ENCODE assay signal across 8 cellular contexts in genomic region chr6:149544646-149545257, GRCh38. TPM values are rescaled to one million over a fixed set of nuclear protein-coding genes. Genes with fewer than 3 reads are reported as not detected.
DNase-seq lines count a peak whose midpoint lies in the region; ATAC-seq, FAIRE-seq and TF ChIP-seq lines count a peak whose summit lies in the region.

No MANE protein-coding gene starts in this region.

- H3K9me3 ChIP-seq in HAP-1: no peaks in the 10 kb centered on the region
- no peaks in the 10 kb centered on the region for H3K9me3 ChIP-seq in left ventricle myocardium inferior (replicated peaks)
- no peaks in the 10 kb centered on the region for H3K9me3 ChIP-seq in small intestine (ENCODE audit: control insufficient read depth, low read depth)

- H3K36me3 ChIP-seq in HAP-1 (replicated peaks) (peaks cover 15% of the 10 kb centered on the region), left ventricle myocardium inferior (peaks cover 19% of the 10 kb centered on the region), small intestine (ENCODE audit: control insufficient read depth in 2 of 2, insufficient read depth in 2 of 2, low read length in 2 of 2) (no peaks in the 10 kb centered on the region)

- in situ Hi-C loops in HAP-1 (cut with MboI; ENCODE audit: low sequenced_read_pairs): no loop called here

- H3K27me3 ChIP-seq in HAP-1 (ENCODE audit: low read depth) (no peaks in the 10 kb centered on the region; the same call in 1 of the 2 replicates), left ventricle myocardium inferior (ENCODE audit: low read depth) (no peaks in the 10 kb centered on the region), small intestine (ENCODE audit: control insufficient read depth in 2 of 2, insufficient read depth in 2 of 2, low read length in 2 of 2) (no peaks in the 10 kb centered on the region)

- DNase-seq in HAP-1 (ENCODE audit: low spot score in 2 of 2) (no peak), T-cell (no peak), left ventricle myocardium inferior (no peak), small intestine (peak; percentile 24), putamen (ENCODE audit: low spot score) (no peak), sciatic nerve (ENCODE audit: low spot score) (no peak)
- no peak for DNase-seq in stimulated activated CD4-positive, alpha-beta T cell treated with anti-CD3 and anti-CD28 coated beads, Interleukin-1b, Interleukin-23, amount 100 ng/mL, for 48 hours

- H3K27ac Mint-ChIP-seq in T-cell: peak overlapping the region; percentile 98

- CTCF ChIA-PET in T-cell (lab: Charles Lee): interaction anchor here (0.5 to 2.1 kb wide), 8 partner anchors 16 to 213 kb away, joined by 3 to 6 read pairs (median 4); partner anchors contain the start of gene LATS1 (in 1 of the 2)

- ATAC-seq in T-cell (replicated peaks in 1 of 4): no peak
- no peak for ATAC-seq in GM21737 (IDR thresholded peaks at IDR 0.05; ENCODE audit: unreplicated experiment)
- ATAC-seq in sciatic nerve: no peak

- H3K27ac ChIP-seq in left ventricle myocardium inferior (replicated peaks) (peak overlapping the region; percentile 94), small intestine (ENCODE audit: low read depth in 1 of 2, low read length in 1 of 2) (peak overlapping the region in 1 of 2 donors; percentile 68)

- intact Hi-C loops in left ventricle myocardium inferior (cut with micrococcal nuclease) (no loop called here), sciatic nerve (cut with DNase I) (no loop called here)

- 11 to 29% (median 16%) methylated on average over 12 of the region's 12 CpGs for WGBS in small intestine, 3 donors

- no peak for TF ChIP-seq CTCF in left ventricle myocardium inferior (IDR thresholded peaks at IDR 0.05; ENCODE audit: borderline replicate concordance)

- no peaks in the 10 kb centered on the region for H3K9me3 Mint-ChIP-seq in T-cell

- peaks cover 13% of the 10 kb centered on the region for H3K36me3 Mint-ChIP-seq in T-cell

- POLR2A ChIA-PET in T-cell (lab: Charles Lee): interaction anchor here (0.5 to 1.7 kb wide), 12 partner anchors 8 to 785 kb away, joined by 3 to 13 read pairs (median 4); no protein-coding TSS in a partner anchor

- H3K4me3 Mint-ChIP-seq in T-cell: peak overlapping the region; percentile 89 to 99 (median 98)

- H3K4me1 ChIP-seq in HAP-1 (peaks cover 9% of the 10 kb centered on the region), left ventricle myocardium inferior (peaks cover 55% of the 10 kb centered on the region), small intestine (ENCODE audit: control insufficient read depth in 2 of 2, insufficient read depth in 1 of 2, low read depth in 1 of 2, low read length in 1 of 2) (peaks cover 2 to 7% of the 10 kb centered on the region in 2 donors)

- H3K4me3 ChIP-seq in HAP-1: peak overlapping the region; percentile 97
- H3K4me3 ChIP-seq in left ventricle myocardium inferior: peak overlapping the region; percentile 86
- H3K4me3 ChIP-seq in small intestine (ENCODE audit: low read depth in 1 of 2, low read length in 2 of 2): peak overlapping the region; percentile 72 to 82

- H3K4me1 Mint-ChIP-seq in T-cell: peaks cover 40 to 46% (median 45%) of the 10 kb centered on the region in 3 donors

- H3K27me3 Mint-ChIP-seq in T-cell: peaks cover 0 to 8% of the 10 kb centered on the region in 2 donors

- FAIRE-seq in small intestine (lab: Jason Lieb, UNC): no peak

RNA-seq across cellular contexts. Expression of gene PPIL4, which starts 1.1 kb away (rescaled TPM):
- total RNA-seq in T-cell (10 to 100 TPM; 25.2 to 32.1 (median 26.6) TPM), left ventricle myocardium inferior (15.7 TPM), sciatic nerve (37.4 TPM)
- polyA plus RNA-seq in small intestine: 10 to 100 TPM; 15.1 to 16.7 (median 15.7) TPM

RNA-seq across cellular contexts. Expression of gene GINM1, which starts 21.4 kb away (rescaled TPM):
- total RNA-seq in T-cell (10 to 100 TPM; 15.4 to 24.5 (median 15.7) TPM), left ventricle myocardium inferior (52.0 TPM), sciatic nerve (49.7 TPM)
- 10 to 100 TPM in 2 of 3 donors, 1 to 10 TPM in 1; 9.2 to 28.4 (median 17.0) TPM for polyA plus RNA-seq in small intestine

RNA-seq across cellular contexts. Expression of gene ZC3H12D, which starts 59.9 kb away (rescaled TPM):
- total RNA-seq in T-cell: 100 to 1,000 TPM in 3 of 5 donors, 10 to 100 TPM in 2; 48.2 to 117 (median 107) TPM
- total RNA-seq in left ventricle myocardium inferior: 0.25 TPM
- 1 to 10 TPM; 2.0 to 3.2 (median 3.0) TPM for polyA plus RNA-seq in small intestine
- total RNA-seq in sciatic nerve: 1.6 TPM

Comparison
In these comparisons a context has a peak if more than half of its experiments do, and no peak if none do; other contexts are left out.
1. RNA of gene ZC3H12D, which starts 59.9 kb away (total RNA-seq): 48.2 to 117 TPM in T-cell; 1.6 TPM in sciatic nerve (single experiment) and 0.25 TPM in left ventricle myocardium inferior (single experiment); every median in the first group is over 10 times any median in the second.
2. Peak in every context shown above with its lines, with median percentiles within 50 percentile points of each other: H3K4me3 ChIP-seq.